ENCODE assay signal across 17 cellular contexts in the genomic region with DNA sequence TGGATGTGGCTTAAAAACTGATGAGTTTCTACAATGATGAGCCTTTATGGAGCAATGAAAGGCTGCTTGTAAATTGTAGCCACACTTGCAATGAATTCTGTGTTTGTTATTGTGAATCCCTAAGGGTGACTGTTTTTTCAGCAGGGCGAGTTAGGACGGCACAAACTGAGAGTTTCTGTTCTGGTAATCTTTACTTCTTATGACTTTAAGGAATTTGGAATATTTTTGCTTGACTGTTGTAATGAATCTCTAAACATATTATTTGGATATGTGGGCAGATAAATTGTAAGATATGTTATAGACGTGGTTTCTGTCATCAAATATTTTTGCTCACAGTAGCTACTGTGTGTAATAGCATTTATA. TPM values are rescaled to one million over a fixed set of nuclear protein-coding genes. Genes with fewer than 3 reads are reported as not detected.
A peak's percentile ranks its signal among the peaks of the same experiment; 100 is the strongest.
DNase-seq lines count a peak whose midpoint lies in the region; TF ChIP-seq lines count a peak whose summit lies in the region.
"Had no signal": no experiment of that assay in that cellular context is flagged by ENCODE, and none has a peak within 500 bp of the region (broad histone marks: within the 10 kb centered on the region; RNA-seq: fewer than 3 reads in every experiment).

No MANE protein-coding gene starts in this region.

- CTCF ChIA-PET in activated naive CD4-positive, alpha-beta T cell treated with anti-CD3 and anti-CD28 coated beads for 36 hours (lab: Charles Lee), result interaction anchor here (0.6 to 4.1 kb wide), 3 partner anchors 12 to 316 kb away, joined by 3 to 33 read pairs (median 4); no protein-coding TSS in a partner anchor

- H3K36me3 ChIP-seq in thyroid gland, result no peaks in the 10 kb centered on the region
- H3K36me3 ChIP-seq: left ventricle myocardium inferior, neural progenitor cell, stomach had no signal

- H3K9me3 Mint-ChIP-seq in activated naive CD4-positive, alpha-beta T cell treated with anti-CD3 and anti-CD28 coated beads, Interleukin-2, amount 50 U/mL, for 24 hours, result no peaks in the 10 kb centered on the region
- no peaks in the 10 kb centered on the region for H3K9me3 Mint-ChIP-seq in activated naive CD4-positive, alpha-beta T cell treated with anti-CD3 and anti-CD28 coated beads for 36 hours

- peaks cover 6% of the 10 kb centered on the region for H3K36me3 Mint-ChIP-seq in activated naive CD4-positive, alpha-beta T cell treated with anti-CD3 and anti-CD28 coated beads, Interleukin-2, amount 50 U/mL, for 24 hours
- H3K36me3 Mint-ChIP-seq in activated naive CD4-positive, alpha-beta T cell treated with anti-CD3 and anti-CD28 coated beads for 36 hours (ENCODE audit: low read depth), result peaks cover 7% of the 10 kb centered on the region

- H3K9me3 ChIP-seq in thyroid gland, result no peaks in the 10 kb centered on the region
- H3K9me3 ChIP-seq: left ventricle myocardium inferior, stomach had no signal

- H3K4me3 Mint-ChIP-seq in activated naive CD4-positive, alpha-beta T cell treated with anti-CD3 and anti-CD28 coated beads, Interleukin-2, amount 50 U/mL, for 24 hours, result no peak overlapping the region
- H3K4me3 Mint-ChIP-seq in activated naive CD4-positive, alpha-beta T cell treated with anti-CD3 and anti-CD28 coated beads for 36 hours, result no peak overlapping the region
- H3K4me3 Mint-ChIP-seq: neural progenitor cell had no signal

- no peaks in the 10 kb centered on the region for H3K27me3 Mint-ChIP-seq in activated naive CD4-positive, alpha-beta T cell treated with anti-CD3 and anti-CD28 coated beads, Interleukin-2, amount 50 U/mL, for 24 hours
- H3K27me3 Mint-ChIP-seq in activated naive CD4-positive, alpha-beta T cell treated with anti-CD3 and anti-CD28 coated beads for 36 hours (ENCODE audit: low read depth), result no peaks in the 10 kb centered on the region

- H3K27me3 ChIP-seq in thyroid gland, result no peaks in the 10 kb centered on the region
- H3K27me3 ChIP-seq: neural progenitor cell, stomach had no signal

- TF ChIP-seq POLR2A in thyroid gland (IDR thresholded peaks at IDR 0.05), result no peak

- no peak overlapping the region for H3K4me3 ChIP-seq in choroid plexus epithelial cell (ENCODE audit: low read depth, low read length)
- H3K4me3 ChIP-seq in thyroid gland (replicated peaks in 1 of 3), result no peak overlapping the region
- H3K4me3 ChIP-seq: left ventricle myocardium inferior, neural progenitor cell, stomach had no signal

- H3K4me1 Mint-ChIP-seq in activated naive CD4-positive, alpha-beta T cell treated with anti-CD3 and anti-CD28 coated beads, Interleukin-2, amount 50 U/mL, for 24 hours, result peaks cover 67% of the 10 kb centered on the region
- H3K4me1 Mint-ChIP-seq in activated naive CD4-positive, alpha-beta T cell treated with anti-CD3 and anti-CD28 coated beads for 36 hours (ENCODE audit: low read depth), result peaks cover 64% of the 10 kb centered on the region

- H3K4me1 ChIP-seq in thyroid gland, result peaks cover 12 to 32% of the 10 kb centered on the region in 2 donors

- DNase-seq in activated naive CD4-positive, alpha-beta T cell treated with anti-CD3 and anti-CD28 coated beads for 36 hours, result no peak
- peak; percentile 42 for DNase-seq in choroid plexus epithelial cell (ENCODE audit: low read depth)
- DNase-seq in medulla oblongata (ENCODE audit: extremely low spot score), result peak; percentile 87
- DNase-seq in MV-4-11 (lab: John Stamatoyannopoulos, UW), result no peak
- no peak for DNase-seq in thyroid gland
- DNase-seq in NCI-H187 (lab: John Stamatoyannopoulos, UW), result no peak
- no peak for DNase-seq in A172 (ENCODE audit: low spot score)
- DNase-seq: 8988T; activated CD4-positive, CD25-positive, alpha-beta regulatory T cell; activated CD8-positive, alpha-beta memory T cell treated with anti-CD3 and anti-CD28 coated beads, Interleukin-2, amount 50 U/mL, for 4 hours; COR-L47; effector memory CD4-positive, alpha-beta T cell; left ventricle myocardium inferior; NCI-H2227 treated with DMSO at 0.1 percent for 48 hours; stomach had no signal

- WGBS in thyroid gland, 2 donors, result 55 to 63% methylated on average over 3 of the region's 3 CpGs

- no peak overlapping the region for H3K27ac ChIP-seq in thyroid gland
- H3K27ac ChIP-seq: left ventricle myocardium inferior, neural progenitor cell, stomach had no signal

- TF ChIP-seq CTCF in choroid plexus epithelial cell (conservative IDR thresholded peaks at IDR 0.05; ENCODE audit: low read depth, low read length) (no peak), thyroid gland (IDR thresholded peaks at IDR 0.05) (no peak)

- intact Hi-C loops in activated naive CD4-positive, alpha-beta T cell treated with anti-CD3 and anti-CD28 coated beads for 36 hours (cut with micrococcal nuclease), result no loop called here
- intact Hi-C loops in thyroid gland (cut with DNase I), result no loop called here

- peak overlapping the region; percentile 26 for H3K27ac Mint-ChIP-seq in activated naive CD4-positive, alpha-beta T cell treated with anti-CD3 and anti-CD28 coated beads, Interleukin-2, amount 50 U/mL, for 24 hours
- H3K27ac Mint-ChIP-seq in activated naive CD4-positive, alpha-beta T cell treated with anti-CD3 and anti-CD28 coated beads for 36 hours, result no peak overlapping the region
- H3K27ac Mint-ChIP-seq: neural progenitor cell had no signal

RNA-seq across cellular contexts. Expression of a gene that starts 22.2 kb away (rescaled TPM):
- 100 to 1,000 TPM; 114 to 118 TPM for total RNA-seq in activated naive CD4-positive, alpha-beta T cell treated with anti-CD3 and anti-CD28 coated beads for 36 hours
- total RNA-seq in thyroid gland, result 10 to 100 TPM; 60.4 to 99.3 (median 78.5) TPM
- 31.1 and 41.3 TPM in 2 replicates for total RNA-seq in A172 (2014; rRNA removed; shearing (Covaris generic))

Comparison
In these comparisons a context has a peak if more than half of its experiments do, and no peak if none do; other contexts are left out.
1. DNase-seq: peak in choroid plexus epithelial cell (single experiment) and medulla oblongata (single experiment); none in activated naive CD4-positive, alpha-beta T cell treated with anti-CD3 and anti-CD28 coated beads for 36 hours (single experiment), MV-4-11 (single experiment), thyroid gland (0 of 2), NCI-H187 (0 of 2) and A172 (single experiment).